ENCODE assay signal across 8 cellular contexts in the genomic region with DNA sequence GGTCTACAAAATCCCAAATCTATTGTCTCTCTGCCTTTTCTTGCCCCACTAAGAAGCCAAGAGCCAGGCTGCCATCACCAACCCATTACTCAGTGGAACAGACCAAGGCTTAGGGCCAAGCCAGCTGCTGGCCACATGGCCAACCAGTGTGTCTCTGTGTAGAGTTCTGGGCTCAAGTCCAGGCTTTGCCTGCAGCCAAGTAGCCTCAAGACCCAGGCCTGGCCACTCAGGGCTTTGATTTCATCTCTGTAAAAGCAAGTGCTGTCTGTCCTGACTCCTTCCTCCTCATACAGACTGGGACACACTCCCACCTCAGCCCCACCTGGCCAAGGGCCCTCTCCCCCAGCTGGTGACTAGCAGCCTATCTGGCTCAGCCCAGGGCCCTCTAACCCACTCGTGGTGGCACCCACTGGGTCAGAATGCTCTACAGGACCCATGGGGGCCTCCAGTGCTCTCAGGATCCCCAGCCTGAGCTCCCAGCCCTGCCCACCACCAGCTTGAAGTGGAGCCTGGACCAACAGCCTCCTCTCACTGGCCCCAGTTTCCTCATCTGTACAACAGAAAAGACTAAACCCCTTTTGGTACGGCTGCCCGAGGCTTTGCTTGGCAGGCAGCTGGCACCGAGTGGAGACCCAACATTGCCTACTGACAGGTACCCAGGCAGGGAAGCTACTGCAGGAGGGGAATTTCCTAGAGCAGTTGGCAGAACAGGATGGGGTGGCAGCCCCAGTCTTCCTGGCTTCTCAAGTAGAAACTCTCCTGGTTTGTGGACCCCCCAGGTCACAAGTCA. TPM values are rescaled to one million over a fixed set of nuclear protein-coding genes. Genes with fewer than 3 reads are reported as not detected.
DNase-seq lines count a peak whose midpoint lies in the region; ATAC-seq and TF ChIP-seq lines count a peak whose summit lies in the region.

No MANE protein-coding gene starts in this region.

- H3K36me3 ChIP-seq in body of pancreas (replicated peaks in 1 of 2; ENCODE audit: insufficient read depth in 1 of 2, low read depth in 2 of 2) (peaks cover 0 to 6% of the 10 kb centered on the region in 2 donors), right lobe of liver (peaks cover 3 to 28% (median 14%) of the 10 kb centered on the region in 4 donors), thymus (ENCODE audit: control insufficient read depth, insufficient read depth) (peaks cover 35% of the 10 kb centered on the region)

- no peak for DNase-seq in activated CD8-positive, alpha-beta memory T cell treated with anti-CD3 and anti-CD28 coated beads, Interleukin-2, amount 10 ng/mL, durations not matched to agents 7 days and 5 days
- no peak for DNase-seq in activated CD8-positive, alpha-beta memory T cell treated with anti-CD3 and anti-CD28 coated beads for 24 hours
- DNase-seq in body of pancreas (peak; percentile 78 to 91 (median 86)), right lobe of liver (peak; percentile 74 to 90 (median 88)), NCI-H345 treated with DMSO at 0.1 percent for 48 hours (lab: John Stamatoyannopoulos, UW; ENCODE audit: unreplicated experiment) (no peak), iPS-NIHi7 (ENCODE audit: extremely low spot score) (no peak)
- no peak for DNase-seq in stimulated activated CD4-positive, alpha-beta T cell treated with anti-CD3 and anti-CD28 coated beads, Interleukin-15, amount 100 ng/mL, for 24 hours

- H3K4me1 ChIP-seq in body of pancreas (peaks cover 75% of the 10 kb centered on the region), right lobe of liver (peaks cover 2 to 79% (median 37%) of the 10 kb centered on the region in 4 donors), thymus (ENCODE audit: control insufficient read depth, insufficient read depth, low read length) (peaks cover 57% of the 10 kb centered on the region)

- no peak for TF ChIP-seq CTCF in body of pancreas (IDR thresholded peaks at IDR 0.05)
- no peak for TF ChIP-seq CTCF in right lobe of liver (IDR thresholded peaks at IDR 0.05)

- intact Hi-C loops in body of pancreas (cut with DNase I) (no loop called here), right lobe of liver (cut with DNase I) (no loop called here)

- CTCF ChIA-PET in activated CD8-positive, alpha-beta memory T cell treated with anti-CD3 and anti-CD28 coated beads, Interleukin-2, amount 10 ng/mL, durations not matched to agents 7 days and 5 days (lab: Charles Lee), result interaction anchor here (0.7 to 4.8 kb wide), 6 partner anchors 11 to 211 kb away, joined by 3 to 47 read pairs (median 4); a partner anchor contains a TSS

- peak overlapping the region; percentile 76 for H3K4me3 Mint-ChIP-seq in activated CD8-positive, alpha-beta memory T cell treated with anti-CD3 and anti-CD28 coated beads, Interleukin-2, amount 10 ng/mL, durations not matched to agents 7 days and 5 days

- peak overlapping the region; percentile 76 for H3K27ac Mint-ChIP-seq in activated CD8-positive, alpha-beta memory T cell treated with anti-CD3 and anti-CD28 coated beads, Interleukin-2, amount 10 ng/mL, durations not matched to agents 7 days and 5 days

- TF ChIP-seq POLR2A in body of pancreas (IDR thresholded peaks at IDR 0.05) (no peak), right lobe of liver (IDR thresholded peaks at IDR 0.05) (peak; percentile 28)

- no peak for ATAC-seq in activated CD8-positive, alpha-beta memory T cell treated with anti-CD3 and anti-CD28 coated beads, Interleukin-2, amount 10 ng/mL, durations not matched to agents 7 days and 5 days
- ATAC-seq in body of pancreas (peak; percentile 36), right lobe of liver (peak; percentile 22 to 30 (median 26))

- 15 to 31% methylated on average over 4 of the region's 4 CpGs for WGBS in body of pancreas, 2 donors
- WGBS in right lobe of liver (ENCODE audit: insufficient coverage, low coverage, low lambda C conversion rate, missing lambda C conversion rate), result 20% methylated on average over 1 of the region's 4 CpGs
- 55% methylated on average over 4 of the region's 4 CpGs for WGBS in thymus

- H3K4me3 ChIP-seq in body of pancreas (no peak overlapping the region), right lobe of liver (peak overlapping the region; percentile 44 to 75 (median 70)), thymus (ENCODE audit: low read length) (peak overlapping the region; percentile 54)

- H3K9me3 ChIP-seq in body of pancreas (no peaks in the 10 kb centered on the region), right lobe of liver (no peaks in the 10 kb centered on the region), thymus (ENCODE audit: control insufficient read depth) (no peaks in the 10 kb centered on the region)

- no peaks in the 10 kb centered on the region for H3K9me3 Mint-ChIP-seq in activated CD8-positive, alpha-beta memory T cell treated with anti-CD3 and anti-CD28 coated beads, Interleukin-2, amount 10 ng/mL, durations not matched to agents 7 days and 5 days (ENCODE audit: low read depth)

- peaks cover 34% of the 10 kb centered on the region for H3K36me3 Mint-ChIP-seq in activated CD8-positive, alpha-beta memory T cell treated with anti-CD3 and anti-CD28 coated beads, Interleukin-2, amount 10 ng/mL, durations not matched to agents 7 days and 5 days

- peak overlapping the region in 3 of 4 donors; percentile 58 to 73 (median 61) for H3K27ac ChIP-seq in body of pancreas
- H3K27ac ChIP-seq in right lobe of liver, result peak overlapping the region; percentile 52 to 84 (median 79)
- no peak overlapping the region for H3K27ac ChIP-seq in thymus (ENCODE audit: low read depth)

- no peaks in the 10 kb centered on the region for H3K27me3 Mint-ChIP-seq in activated CD8-positive, alpha-beta memory T cell treated with anti-CD3 and anti-CD28 coated beads, Interleukin-2, amount 10 ng/mL, durations not matched to agents 7 days and 5 days

- H3K4me1 Mint-ChIP-seq in activated CD8-positive, alpha-beta memory T cell treated with anti-CD3 and anti-CD28 coated beads, Interleukin-2, amount 10 ng/mL, durations not matched to agents 7 days and 5 days, result peaks cover 89% of the 10 kb centered on the region

- H3K27me3 ChIP-seq in body of pancreas (no peaks in the 10 kb centered on the region), right lobe of liver (no peaks in the 10 kb centered on the region), thymus (ENCODE audit: control insufficient read depth, insufficient read depth) (no peaks in the 10 kb centered on the region)

RNA-seq across cellular contexts. Expression of a gene that starts 14.4 kb away (rescaled TPM):
- 100 to 1,000 TPM in 1 of 2 experiments, 10 to 100 TPM in 1; 90.6 to 184 TPM for total RNA-seq in activated CD8-positive, alpha-beta memory T cell treated with anti-CD3 and anti-CD28 coated beads, Interleukin-2, amount 10 ng/mL, durations not matched to agents 7 days and 5 days
- 10 to 100 TPM; 22.3 to 88.0 TPM for total RNA-seq in body of pancreas
- 100 to 1,000 TPM in 4 of 6 experiments, 10 to 100 TPM in 2; 63.8 to 246 (median 173) TPM for total RNA-seq in right lobe of liver
- polyA plus RNA-seq in thymus, result 53.3 TPM

Comparison
In these comparisons a context has a peak if more than half of its experiments do, and no peak if none do; other contexts are left out.
1. DNase-seq: peak in body of pancreas (4 of 4) and right lobe of liver (3 of 3); none in activated CD8-positive, alpha-beta memory T cell treated with anti-CD3 and anti-CD28 coated beads, Interleukin-2, amount 10 ng/mL, durations not matched to agents 7 days and 5 days (single experiment), activated CD8-positive, alpha-beta memory T cell treated with anti-CD3 and anti-CD28 coated beads for 24 hours (single experiment), stimulated activated CD4-positive, alpha-beta T cell treated with anti-CD3 and anti-CD28 coated beads, Interleukin-15, amount 100 ng/mL, for 24 hours (single experiment), NCI-H345 treated with DMSO at 0.1 percent for 48 hours (single experiment) and iPS-NIHi7 (single experiment).
2. H3K4me3 ChIP-seq: peak in right lobe of liver (3 of 3) and thymus (single experiment); none in body of pancreas (0 of 2).